Comparison of ENCODE assay signal across 17 cellular contexts in genomic region chr17:37327341-37328090, GRCh38. TPM values are rescaled to one million over a fixed set of nuclear protein-coding genes. Genes with fewer than 3 reads are reported as not detected.
DNase-seq lines count a peak whose midpoint lies in the region; ATAC-seq and TF ChIP-seq lines count a peak whose summit lies in the region.
"Had no signal": no experiment of that assay in that cellular context is flagged by ENCODE, and none has a peak within 500 bp of the region (broad histone marks: within the 10 kb centered on the region; RNA-seq: fewer than 3 reads in every experiment).

No MANE protein-coding gene starts in this region.

- POLR2A ChIA-PET in RWPE1 (lab: Yijun Ruan, JAX; ENCODE audit: low non-redundant PET): no interaction called here

- no peaks in the 10 kb centered on the region for H3K27me3 ChIP-seq in cardiac muscle cell
- no peaks in the 10 kb centered on the region for H3K27me3 ChIP-seq in kidney epithelial cell (ENCODE audit: control insufficient read depth, insufficient read depth, low read length)
- no peaks in the 10 kb centered on the region for H3K27me3 ChIP-seq in upper lobe of right lung
- H3K27me3 ChIP-seq: neutrophil had no signal

- TF ChIP-seq CTCF in cardiac muscle cell (IDR thresholded peaks at IDR 0.05; ENCODE audit: low read depth, low read length) (no peak), astrocyte of the spinal cord (IDR thresholded peaks at IDR 0.05; ENCODE audit: low read depth, low read length) (no peak), kidney epithelial cell (IDR thresholded peaks at IDR 0.05; ENCODE audit: insufficient read depth, low read length, poor library complexity, severe bottlenecking) (no peak), upper lobe of right lung (IDR thresholded peaks at IDR 0.05) (no peak), RWPE1 (conservative IDR thresholded peaks at IDR 0.05; ENCODE audit: low read depth) (no peak)

- intact Hi-C loops in left ventricle myocardium superior (cut with micrococcal nuclease): no loop called here
- intact Hi-C loops in upper lobe of right lung (cut with DNase I): no loop called here

- no peaks in the 10 kb centered on the region for H3K4me1 ChIP-seq in cardiac muscle cell (ENCODE audit: low read depth)
- H3K4me1 ChIP-seq in upper lobe of right lung: no peaks in the 10 kb centered on the region

- H3K4me3 ChIP-seq in cardiac muscle cell (no peak overlapping the region), astrocyte of the spinal cord (ENCODE audit: low read depth, low read length) (no peak overlapping the region), kidney epithelial cell (ENCODE audit: low read depth, low read length) (no peak overlapping the region), upper lobe of right lung (no peak overlapping the region)

- in situ Hi-C loops in astrocyte of the spinal cord (cut with HindIII; ENCODE audit: low sequenced_read_pairs): no loop called here

- DNase-seq in cardiac muscle cell (ENCODE audit: low read depth in 1 of 2, low spot score in 1 of 2) (peak in 1 of 2 donors; percentile 94), left ventricle myocardium superior (no peak), astrocyte of the spinal cord (ENCODE audit: low read depth, low spot score) (peak; percentile 73), kidney epithelial cell (ENCODE audit: low read depth) (peak; percentile 61), upper lobe of right lung (no peak), RWPE1 (ENCODE audit: low spot score) (no peak), HPDE6-E6E7 (ENCODE audit: extremely low spot score) (no peak)
- DNase-seq: activated naive CD4-positive, alpha-beta T cell treated with anti-CD3 and anti-CD28 coated beads, Interleukin-2, amount 10 ng/mL, durations not matched to agents 7 days and 5 days; DMS53; head of caudate nucleus; NCI-H1105 treated with DMSO at 0.1 percent for 48 hours had no signal

- H3K36me3 ChIP-seq in cardiac muscle cell (peaks cover 17% of the 10 kb centered on the region), kidney epithelial cell (ENCODE audit: control insufficient read depth, insufficient read depth, low read length) (no peaks in the 10 kb centered on the region), upper lobe of right lung (peaks cover 21% of the 10 kb centered on the region)
- H3K36me3 ChIP-seq: neutrophil had no signal

- CTCF ChIA-PET in RWPE1 (lab: Yijun Ruan, JAX): no interaction called here

- H3K27ac ChIP-seq in cardiac muscle cell (peak overlapping the region; percentile 6), upper lobe of right lung (no peak overlapping the region), RWPE1 (no peak overlapping the region)
- H3K27ac ChIP-seq: neutrophil had no signal

- H3K9me3 ChIP-seq in cardiac muscle cell (ENCODE audit: low read depth): no peaks in the 10 kb centered on the region
- no peaks in the 10 kb centered on the region for H3K9me3 ChIP-seq in upper lobe of right lung
- H3K9me3 ChIP-seq: neutrophil had no signal

- no peak for ATAC-seq in left ventricle myocardium superior
- peak; percentile 73 for ATAC-seq in upper lobe of right lung
- ATAC-seq in HG02938 (IDR thresholded peaks at IDR 0.05; ENCODE audit: unreplicated experiment): no peak
- ATAC-seq: Right ventricle myocardium inferior had no signal

RNA-seq across cellular contexts. Expression of gene C17orf78, which starts 48.3 kb away (rescaled TPM):
- total RNA-seq in cardiac muscle cell (not detected in 2 replicates), left ventricle myocardium superior (not detected), kidney epithelial cell (not detected in 2 replicates), upper lobe of right lung (not detected)
- not detected in 2 replicates for polyA plus RNA-seq in cardiac muscle cell
- total RNA-seq: lower leg skin, NCI-H460, Right ventricle myocardium inferior, ureter had no signal

Comparison
In these comparisons a context has a peak if more than half of its experiments do, and no peak if none do; other contexts are left out.
1. DNase-seq: peak in astrocyte of the spinal cord (single experiment) and kidney epithelial cell (single experiment); none in left ventricle myocardium superior (single experiment), upper lobe of right lung (single experiment), RWPE1 (single experiment) and HPDE6-E6E7 (single experiment).